In the genomic region with DNA sequence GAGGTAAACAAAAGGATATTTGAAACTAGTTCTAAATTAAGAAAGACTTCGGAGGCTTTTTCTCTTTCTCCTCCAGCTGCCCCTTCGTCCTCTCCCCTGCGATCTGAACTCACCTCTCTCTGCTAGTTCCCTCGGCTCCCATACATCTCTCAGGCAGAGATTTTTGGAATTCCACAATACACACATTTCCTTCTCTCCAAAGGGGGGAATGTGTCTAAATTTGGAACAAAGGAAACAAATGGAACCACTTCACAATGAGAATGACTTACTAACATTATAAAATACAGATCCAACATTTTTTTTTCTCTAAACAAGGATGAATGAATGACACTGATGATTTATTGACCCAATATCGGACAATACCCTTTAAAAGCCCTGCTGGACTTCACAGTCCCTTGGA, we compare ENCODE assay signal across 17 cellular contexts. TPM values are rescaled to one million over a fixed set of nuclear protein-coding genes. Genes with fewer than 3 reads are reported as not detected.
DNase-seq lines count a peak whose midpoint lies in the region; ATAC-seq, FAIRE-seq and TF ChIP-seq lines count a peak whose summit lies in the region.
"Had no signal": no experiment of that assay in that cellular context is flagged by ENCODE, and none has a peak within 500 bp of the region (broad histone marks: within the 10 kb centered on the region; RNA-seq: fewer than 3 reads in every experiment).

No MANE protein-coding gene starts in this region.

- ATAC-seq in psoas muscle (no peak), HG03097 (IDR thresholded peaks at IDR 0.05; ENCODE audit: low FRiP score, unreplicated experiment) (no peak), HG03520 (IDR thresholded peaks at IDR 0.05; ENCODE audit: unreplicated experiment) (no peak)
- ATAC-seq: T-helper 17 cell had no signal

- H3K27me3 ChIP-seq in psoas muscle (ENCODE audit: insufficient read depth in 3 of 3, low read length in 2 of 3): no peaks in the 10 kb centered on the region

- H3K27ac ChIP-seq in psoas muscle: peak overlapping the region; percentile 59
- H3K27ac ChIP-seq: dorsolateral prefrontal cortex, parathyroid adenoma had no signal

- no peak for TF ChIP-seq CTCF in psoas muscle (IDR thresholded peaks at IDR 0.05)

- H3K4me3 ChIP-seq in psoas muscle: no peak overlapping the region
- H3K4me3 ChIP-seq: dorsolateral prefrontal cortex had no signal

- FAIRE-seq in RCC 7860 (lab: Jason Lieb, UNC): no peak
- FAIRE-seq: urothelium cell line had no signal

- no peaks in the 10 kb centered on the region for H3K36me3 ChIP-seq in psoas muscle (ENCODE audit: insufficient read depth in 1 of 2, low read depth in 1 of 2)

- peaks cover 24% of the 10 kb centered on the region for H3K4me1 ChIP-seq in psoas muscle

- DNase-seq in ELF-1 (ENCODE audit: low read depth, low spot score) (peak; percentile 9), RCC 7860 (ENCODE audit: low spot score) (peak; percentile 22), glomerular visceral epithelial cell (ENCODE audit: extremely low spot score) (peak; percentile 43), psoas muscle (no peak), RPMI8226 (no peak), NCI-H146 treated with DMSO at 0.1 percent for 48 hours (lab: John Stamatoyannopoulos, UW; ENCODE audit: unreplicated experiment) (no peak)
- DNase-seq: activated T-cell treated with anti-CD3 and anti-CD28 coated beads, Interleukin-2, amount 50 U/mL, for 48 hours; DMS79; dorsolateral prefrontal cortex; NCI-H1092 treated with DMSO at 0.1 percent for 48 hours; T-helper 17 cell had no signal

- 24 to 44% (median 34%) methylated on average over 5 of the region's 5 CpGs for WGBS in psoas muscle, 3 donors

- H3K9me3 ChIP-seq in psoas muscle: no peaks in the 10 kb centered on the region

- intact Hi-C loops in psoas muscle (cut with DNase I): no loop called here

RNA-seq across cellular contexts. Expression of a gene that starts 20.7 kb away (rescaled TPM):
- total RNA-seq in psoas muscle: 100 to 1,000 TPM; 224 to 364 (median 274) TPM
- 100 to 1,000 TPM; 279 to 410 (median 383) TPM for polyA plus RNA-seq in psoas muscle

RNA-seq across cellular contexts. Expression of a gene that starts 39.7 kb away (rescaled TPM):
- not detected for total RNA-seq in psoas muscle
- not detected for polyA plus RNA-seq in psoas muscle
- total RNA-seq: dorsolateral prefrontal cortex, fibroblast of lung, mammary epithelial cell, T-helper 17 cell had no signal
- polyA plus RNA-seq: fibroblast of lung, mammary epithelial cell had no signal

RNA-seq across cellular contexts. Expression of a gene that starts 43.8 kb away (rescaled TPM):
- 100 to 1,000 TPM; 250 to 413 (median 364) TPM for total RNA-seq in psoas muscle
- 100 to 1,000 TPM; 248 to 340 (median 287) TPM for polyA plus RNA-seq in psoas muscle

RNA-seq across cellular contexts. Expression of a gene that starts 55.0 kb away (rescaled TPM):
- total RNA-seq in psoas muscle: 10 to 100 TPM; 16.3 to 18.5 (median 18.1) TPM
- 10 to 100 TPM; 31.9 to 72.3 (median 48.0) TPM for polyA plus RNA-seq in psoas muscle

RNA-seq across cellular contexts. Expression of a gene that starts 57.8 kb away (rescaled TPM):
- total RNA-seq in psoas muscle: 10 to 100 TPM in 2 of 4 donors, 1 to 10 TPM in 2; 6.7 to 16.1 (median 9.6) TPM
- polyA plus RNA-seq in psoas muscle: 10 to 100 TPM in 1 of 3 donors, 1 to 10 TPM in 2; 2.3 to 11.3 (median 5.1) TPM

Comparison
In these comparisons a context has a peak if more than half of its experiments do, and no peak if none do; other contexts are left out.
1. DNase-seq: peak in ELF-1 (single experiment), RCC 7860 (single experiment) and glomerular visceral epithelial cell (single experiment); none in psoas muscle (0 of 2), RPMI8226 (single experiment) and NCI-H146 treated with DMSO at 0.1 percent for 48 hours (single experiment).